Comparison of ENCODE assay signal across 2 cellular contexts in the genomic region with DNA sequence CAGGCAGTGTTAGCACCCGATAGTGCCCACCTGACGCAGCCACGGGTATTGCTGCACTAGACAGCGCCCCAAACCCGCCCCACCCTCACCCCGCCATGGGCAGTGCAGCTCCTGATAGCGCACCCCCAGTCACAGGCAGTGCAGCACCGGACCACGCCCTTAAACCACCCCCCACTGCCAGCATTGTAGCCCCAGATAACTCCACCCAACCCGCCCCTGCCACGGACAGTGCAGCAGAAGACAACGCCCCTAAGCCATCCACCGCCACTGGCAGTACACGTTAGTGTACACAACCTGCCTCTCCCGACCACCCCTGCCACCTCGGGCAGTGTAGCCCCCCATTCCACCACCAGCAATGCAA.
TF ChIP-seq lines count a peak whose summit lies in the region.

No MANE protein-coding gene starts in this region.

TF ChIP-seq in A549, 52 proteins besides CTCF, POLR2A, EP300 and RAD21:
- no peak for TF ChIP-seq HDAC2 (IDR thresholded peaks at IDR 0.05)

TF ChIP-seq in H1, 55 proteins besides CTCF, POLR2A, EP300 and RAD21:
- TF ChIP-seq ZNF274 (IDR thresholded peaks at IDR 0.05; ENCODE audit: borderline replicate concordance, extremely low read depth, low read length) (no peak), USF2 (IDR thresholded peaks at IDR 0.05; ENCODE audit: low read length) (no peak), BRCA1 (IDR thresholded peaks at IDR 0.05; ENCODE audit: low read depth, low read length) (no peak), POLR2AphosphoS5 (IDR thresholded peaks at IDR 0.05; ENCODE audit: low read depth, low read length) (no peak), CREB1 (IDR thresholded peaks at IDR 0.05) (no peak), GABPA (IDR thresholded peaks at IDR 0.05; ENCODE audit: borderline replicate concordance, insufficient read depth, low read length) (no peak), KDM5A (IDR thresholded peaks at IDR 0.05; ENCODE audit: low read length) (no peak), JUN (IDR thresholded peaks at IDR 0.05; ENCODE audit: low read depth, low read length) (no peak), SRF (IDR thresholded peaks at IDR 0.05; ENCODE audit: low read depth, low read length) (no peak), CHD2 (IDR thresholded peaks at IDR 0.05; ENCODE audit: low read length) (no peak), CBX5 (IDR thresholded peaks at IDR 0.05; ENCODE audit: low read depth, low read length) (no peak)
TF ChIP-seq in H1: peak in this region for 0.
